ENCODE assay signal across 9 cellular contexts in genomic region chr1:154567386-154568164, GRCh38. TPM values are rescaled to one million over a fixed set of nuclear protein-coding genes. Genes with fewer than 3 reads are reported as not detected.
DNase-seq lines count a peak whose midpoint lies in the region; ATAC-seq and TF ChIP-seq lines count a peak whose summit lies in the region.
"Had no signal": no experiment of that assay in that cellular context is flagged by ENCODE, and none has a peak within 500 bp of the region (broad histone marks: within the 10 kb centered on the region; RNA-seq: fewer than 3 reads in every experiment).

CHRNB2 (plus strand) TSS chr1:154567778; CDS start chr1:154568045, 267 bp downstream.

- peak; percentile 88 to 91 for ATAC-seq in CD4-positive, CD25-positive, alpha-beta regulatory T cell (ENCODE audit: low read depth in 2 of 2)
- ATAC-seq in HG03521 (IDR thresholded peaks at IDR 0.05; ENCODE audit: unreplicated experiment), result peak; percentile 65
- ATAC-seq in esophagus mucosa, result peak; percentile 91
- ATAC-seq in natural killer cell, result peak; percentile 87 to 100 (median 99)
- ATAC-seq in stimulated activated naive B cell treated with anti-CD40 and anti-IgM and Interleukin-4, amounts not matched to agents 10 μg/mL and 1 μg/mL and 100 μg/mL, for 72 hours (replicated peaks), result peak; percentile 93 to 96
- no peak for ATAC-seq in HG03025 (IDR thresholded peaks at IDR 0.05; ENCODE audit: low FRiP score, unreplicated experiment)

- peaks cover 0 to 9% (median 4%) of the 10 kb centered on the region in 4 donors for H3K4me1 Mint-ChIP-seq in CD4-positive, CD25-positive, alpha-beta regulatory T cell
- H3K4me1 Mint-ChIP-seq in natural killer cell, result peaks cover 10% of the 10 kb centered on the region in 2 donors
- H3K4me1 Mint-ChIP-seq in stimulated activated naive B cell treated with anti-CD40 and anti-IgM and Interleukin-4, amounts not matched to agents 10 μg/mL and 1 μg/mL and 100 μg/mL, for 72 hours, result peaks cover 5 to 8% of the 10 kb centered on the region in 2 donors

- H3K9me3 ChIP-seq in CD4-positive, CD25-positive, alpha-beta regulatory T cell (ENCODE audit: control insufficient read depth in 2 of 2, low read length in 2 of 2), result no peaks in the 10 kb centered on the region

- H3K27me3 Mint-ChIP-seq in CD4-positive, CD25-positive, alpha-beta regulatory T cell, result peaks cover 46% of the 10 kb centered on the region
- peaks cover 30 to 31% of the 10 kb centered on the region in 2 donors for H3K27me3 Mint-ChIP-seq in natural killer cell (ENCODE audit: low read depth in 2 of 2)
- H3K27me3 Mint-ChIP-seq in stimulated activated naive B cell treated with anti-CD40 and anti-IgM and Interleukin-4, amounts not matched to agents 10 μg/mL and 1 μg/mL and 100 μg/mL, for 72 hours, result peaks cover 60 to 63% of the 10 kb centered on the region in 2 donors

- peak; percentile 52 to 73 (median 63) for DNase-seq in CD4-positive, CD25-positive, alpha-beta regulatory T cell
- DNase-seq in NCI-H82 treated with DMSO at 0.1 percent for 48 hours (lab: John Stamatoyannopoulos, UW; ENCODE audit: unreplicated experiment) (peak; percentile 46), activated T-cell treated with anti-CD3 and anti-CD28 coated beads for 48 hours (ENCODE audit: low read depth) (peak; percentile 69), natural killer cell (peak; percentile 75)
- DNase-seq in stimulated activated naive B cell treated with anti-CD40 and anti-IgM and Interleukin-4, amounts not matched to agents 10 μg/mL and 1 μg/mL and 100 μg/mL, for 72 hours, result peak; percentile 36

- H3K4me1 ChIP-seq in CD4-positive, CD25-positive, alpha-beta regulatory T cell (ENCODE audit: control insufficient read depth, insufficient read depth, low read length, poor library complexity, severe bottlenecking), result peaks cover 8% of the 10 kb centered on the region

- TF ChIP-seq CTCF in natural killer cell (IDR thresholded peaks at IDR 0.05), result no peak

- peaks cover 0 to 3% (median 0%) of the 10 kb centered on the region in 7 donors for H3K9me3 Mint-ChIP-seq in CD4-positive, CD25-positive, alpha-beta regulatory T cell
- no peaks in the 10 kb centered on the region for H3K9me3 Mint-ChIP-seq in natural killer cell
- no peaks in the 10 kb centered on the region for H3K9me3 Mint-ChIP-seq in stimulated activated naive B cell treated with anti-CD40 and anti-IgM and Interleukin-4, amounts not matched to agents 10 μg/mL and 1 μg/mL and 100 μg/mL, for 72 hours

- H3K4me3 ChIP-seq in CD4-positive, CD25-positive, alpha-beta regulatory T cell (ENCODE audit: low read depth, low read length), result no peak within 1 kb of the TSS

- H3K27ac Mint-ChIP-seq in CD4-positive, CD25-positive, alpha-beta regulatory T cell, result no peak within 1 kb of the TSS
- H3K27ac Mint-ChIP-seq in natural killer cell, result no peak within 1 kb of the TSS
- no peak within 1 kb of the TSS for H3K27ac Mint-ChIP-seq in stimulated activated naive B cell treated with anti-CD40 and anti-IgM and Interleukin-4, amounts not matched to agents 10 μg/mL and 1 μg/mL and 100 μg/mL, for 72 hours

- no peaks in the 10 kb centered on the region for H3K36me3 Mint-ChIP-seq in CD4-positive, CD25-positive, alpha-beta regulatory T cell
- no peaks in the 10 kb centered on the region for H3K36me3 Mint-ChIP-seq in natural killer cell
- no peaks in the 10 kb centered on the region for H3K36me3 Mint-ChIP-seq in stimulated activated naive B cell treated with anti-CD40 and anti-IgM and Interleukin-4, amounts not matched to agents 10 μg/mL and 1 μg/mL and 100 μg/mL, for 72 hours

- H3K27ac ChIP-seq in CD4-positive, CD25-positive, alpha-beta regulatory T cell (ENCODE audit: insufficient read depth, low read length, poor library complexity, severe bottlenecking), result no peak within 1 kb of the TSS

- intact Hi-C loops in natural killer cell (cut with micrococcal nuclease), result no loop called here

- H3K27me3 ChIP-seq in CD4-positive, CD25-positive, alpha-beta regulatory T cell (ENCODE audit: control insufficient read depth, insufficient read depth, low read length), result peaks cover 12% of the 10 kb centered on the region

- H3K36me3 ChIP-seq in CD4-positive, CD25-positive, alpha-beta regulatory T cell (ENCODE audit: control insufficient read depth, insufficient read depth, low read length), result no peaks in the 10 kb centered on the region

- peak within 1 kb of the TSS in 2 of 4 donors; percentile 17 to 38 for H3K4me3 Mint-ChIP-seq in CD4-positive, CD25-positive, alpha-beta regulatory T cell
- peak within 1 kb of the TSS; percentile 25 for H3K4me3 Mint-ChIP-seq in natural killer cell
- peak within 1 kb of the TSS; percentile 46 to 52 for H3K4me3 Mint-ChIP-seq in stimulated activated naive B cell treated with anti-CD40 and anti-IgM and Interleukin-4, amounts not matched to agents 10 μg/mL and 1 μg/mL and 100 μg/mL, for 72 hours

RNA-seq across cellular contexts. Expression of gene CHRNB2, which starts in this region (rescaled TPM):
- not detected for total RNA-seq in CD4-positive, CD25-positive, alpha-beta regulatory T cell
- not detected for polyA plus RNA-seq in CD4-positive, CD25-positive, alpha-beta regulatory T cell
- total RNA-seq in esophagus mucosa, result 0.20 TPM
- not detected for total RNA-seq in natural killer cell
- total RNA-seq: subcutaneous adipose tissue had no signal

Comparison
In these comparisons a context has a peak if more than half of its experiments do, and no peak if none do; other contexts are left out.
1. Peak in DNase-seq and ATAC-seq in CD4-positive, CD25-positive, alpha-beta regulatory T cell; RNA of the gene not detected or under 1 TPM.
2. Peak in ATAC-seq in esophagus mucosa; RNA of the gene not detected or under 1 TPM.
3. Peak in DNase-seq and ATAC-seq in natural killer cell; RNA of the gene not detected or under 1 TPM.